In genomic region chr14:61132894-61133293, GRCh38 we compare ENCODE assay signal across 1 cellular context.
TF ChIP-seq lines count a peak whose summit lies in the region.

No MANE protein-coding gene starts in this region.

TF ChIP-seq in GM23338, 12 proteins besides CTCF, POLR2A, EP300 and RAD21 (continued from another document):
- TF ChIP-seq ZNF462 (CRISPR knock-in tag; IDR thresholded peaks at IDR 0.05) (no peak), JUNB (IDR thresholded peaks at IDR 0.05; ENCODE audit: unreplicated experiment) (no peak), STAT1 (IDR thresholded peaks at IDR 0.05; ENCODE audit: unreplicated experiment) (no peak), NANOG (IDR thresholded peaks at IDR 0.05; ENCODE audit: borderline replicate concordance) (no peak), ZNF114 (CRISPR knock-in tag; IDR thresholded peaks at IDR 0.05) (no peak), ETS1 (IDR thresholded peaks at IDR 0.05) (no peak), CREB1 (CRISPR knock-in tag; IDR thresholded peaks at IDR 0.05; ENCODE audit: low read depth) (no peak), ZNF331 (CRISPR knock-in tag; IDR thresholded peaks at IDR 0.05; ENCODE audit: low read depth) (no peak), POLR2AphosphoS5 (IDR thresholded peaks at IDR 0.05; ENCODE audit: low read depth) (no peak), EZH2phosphoT487 (IDR thresholded peaks at IDR 0.05; ENCODE audit: unreplicated experiment) (no peak)
- TF ChIP-seq, protein P1, sequence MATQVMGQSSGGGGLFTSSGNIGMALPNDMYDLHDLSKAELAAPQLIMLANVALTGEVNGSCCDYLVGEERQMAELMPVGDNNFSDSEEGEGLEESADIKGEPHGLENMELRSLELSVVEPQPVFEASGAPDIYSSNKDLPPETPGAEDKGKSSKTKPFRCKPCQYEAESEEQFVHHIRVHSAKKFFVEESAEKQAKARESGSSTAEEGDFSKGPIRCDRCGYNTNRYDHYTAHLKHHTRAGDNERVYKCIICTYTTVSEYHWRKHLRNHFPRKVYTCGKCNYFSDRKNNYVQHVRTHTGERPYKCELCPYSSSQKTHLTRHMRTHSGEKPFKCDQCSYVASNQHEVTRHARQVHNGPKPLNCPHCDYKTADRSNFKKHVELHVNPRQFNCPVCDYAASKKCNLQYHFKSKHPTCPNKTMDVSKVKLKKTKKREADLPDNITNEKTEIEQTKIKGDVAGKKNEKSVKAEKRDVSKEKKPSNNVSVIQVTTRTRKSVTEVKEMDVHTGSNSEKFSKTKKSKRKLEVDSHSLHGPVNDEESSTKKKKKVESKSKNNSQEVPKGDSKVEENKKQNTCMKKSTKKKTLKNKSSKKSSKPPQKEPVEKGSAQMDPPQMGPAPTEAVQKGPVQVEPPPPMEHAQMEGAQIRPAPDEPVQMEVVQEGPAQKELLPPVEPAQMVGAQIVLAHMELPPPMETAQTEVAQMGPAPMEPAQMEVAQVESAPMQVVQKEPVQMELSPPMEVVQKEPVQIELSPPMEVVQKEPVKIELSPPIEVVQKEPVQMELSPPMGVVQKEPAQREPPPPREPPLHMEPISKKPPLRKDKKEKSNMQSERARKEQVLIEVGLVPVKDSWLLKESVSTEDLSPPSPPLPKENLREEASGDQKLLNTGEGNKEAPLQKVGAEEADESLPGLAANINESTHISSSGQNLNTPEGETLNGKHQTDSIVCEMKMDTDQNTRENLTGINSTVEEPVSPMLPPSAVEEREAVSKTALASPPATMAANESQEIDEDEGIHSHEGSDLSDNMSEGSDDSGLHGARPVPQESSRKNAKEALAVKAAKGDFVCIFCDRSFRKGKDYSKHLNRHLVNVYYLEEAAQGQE (IDR thresholded peaks at IDR 0.05; ENCODE audit: unreplicated experiment): no peak
TF ChIP-seq in GM23338: peak in this region for 0.
